1 cellular context compared by ENCODE assay signal in genomic region chr14:104591506-104592291, GRCh38.
TF ChIP-seq lines count a peak whose summit lies in the region.

No MANE protein-coding gene starts in this region.

TF ChIP-seq in WTC11, 78 proteins besides CTCF, POLR2A, EP300 and RAD21 (continued from another document):
- TF ChIP-seq PREB (CRISPR knock-in tag; IDR thresholded peaks at IDR 0.05; ENCODE audit: borderline replicate concordance) (no peak), OVOL2 (CRISPR knock-in tag; IDR thresholded peaks at IDR 0.05; ENCODE audit: borderline replicate concordance) (no peak), STAT6 (CRISPR knock-in tag; conservative IDR thresholded peaks at IDR 0.05; ENCODE audit: low read depth) (no peak)
